In the genomic region with DNA sequence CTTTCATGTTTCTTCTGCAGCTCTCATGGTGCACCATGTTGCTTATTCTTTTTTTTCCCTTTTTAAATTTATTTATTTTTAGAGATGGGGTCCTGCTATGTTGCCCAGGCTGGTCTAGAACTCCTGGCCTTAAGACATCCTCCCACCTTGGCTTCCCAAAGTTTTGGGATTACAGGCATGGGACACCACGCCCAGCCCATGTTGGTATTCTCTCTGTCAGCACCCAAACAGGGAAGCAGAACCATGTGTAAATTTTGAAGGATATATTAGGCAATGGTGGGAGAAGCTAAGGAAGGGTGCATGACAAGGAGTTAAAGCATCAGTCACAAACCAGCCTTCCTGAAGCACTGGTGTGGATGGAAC, we compare ENCODE assay signal across 29 cellular contexts. TPM values are rescaled to one million over a fixed set of nuclear protein-coding genes. Genes with fewer than 3 reads are reported as not detected.
"Had no signal": no experiment of that assay in that cellular context is flagged by ENCODE, and none has a peak within 500 bp of the region (broad histone marks: within the 10 kb centered on the region; RNA-seq: fewer than 3 reads in every experiment).

No MANE protein-coding gene starts in this region.

- H3K9me3 Mint-ChIP-seq: activated T-cell treated with anti-CD3 and anti-CD28 coated beads, Interleukin-2, amount 50 U/mL, for 72 hours; memory B cell; natural killer cell; T-cell had no signal

- H3K4me1 Mint-ChIP-seq: activated CD4-positive, alpha-beta T cell treated with anti-CD3 and anti-CD28 coated beads for 36 hours; natural killer cell; T-cell had no signal

- H3K36me3 Mint-ChIP-seq: brain; memory B cell; natural killer cell; stimulated activated naive B cell treated with anti-CD40 and anti-IgM and Interleukin-4, amounts not matched to agents 10 μg/mL and 1 μg/mL and 100 μg/mL, for 72 hours; T-cell had no signal

- H3K27ac Mint-ChIP-seq: activated CD4-positive, alpha-beta T cell treated with anti-CD3 and anti-CD28 coated beads for 36 hours; activated naive CD8-positive, alpha-beta T cell; activated T-cell treated with anti-CD3 and anti-CD28 coated beads, Interleukin-2, amount 50 U/mL, for 72 hours; memory B cell; natural killer cell; stimulated activated naive B cell treated with anti-CD40 and anti-IgM and Interleukin-4, amounts not matched to agents 10 μg/mL and 1 μg/mL and 100 μg/mL, for 72 hours; T-cell had no signal

- H3K9me3 ChIP-seq: gastrocnemius medialis, prostate gland, suprapubic skin had no signal

- H3K4me1 ChIP-seq: prostate gland had no signal

- H3K4me3 Mint-ChIP-seq: activated CD4-positive, alpha-beta T cell treated with anti-CD3 and anti-CD28 coated beads for 36 hours; activated naive CD8-positive, alpha-beta T cell; activated T-cell treated with anti-CD3 and anti-CD28 coated beads, Interleukin-2, amount 50 U/mL, for 72 hours; brain; memory B cell; natural killer cell; stimulated activated naive B cell treated with anti-CD40 and anti-IgM and Interleukin-4, amounts not matched to agents 10 μg/mL and 1 μg/mL and 100 μg/mL, for 72 hours; T-cell had no signal

- DNase-seq: activated CD4-positive, alpha-beta T cell treated with anti-CD3 and anti-CD28 coated beads for 36 hours; activated CD4-positive, CD25-positive, alpha-beta regulatory T cell; activated naive CD4-positive, alpha-beta T cell treated with Interleukin-2 at 50 U/mL for 16 hours; activated T-cell treated with anti-CD3 and anti-CD28 coated beads for 4 hours; activated T-cell treated with anti-CD3 and anti-CD28 coated beads, Interleukin-2, amount 50 U/mL, for 72 hours; anterior cingulate cortex; cerebellar nuclear complex; dorsolateral prefrontal cortex; effector memory CD4-positive, alpha-beta T cell; gastrocnemius medialis; glutamatergic neuron; islet precursor cell; natural killer cell; retina; stimulated activated CD4-positive, alpha-beta T cell treated with anti-CD3 and anti-CD28 coated beads, Interleukin-15, amount 100 ng/mL, for 24 hours; stimulated activated CD4-positive, alpha-beta T cell treated with anti-CD3 and anti-CD28 coated beads, Interleukin-2, amount 100 ng/mL, for 24 hours; stimulated activated naive B cell treated with anti-CD40 and anti-IgM and Interleukin-4, amounts not matched to agents 10 μg/mL and 1 μg/mL and 100 μg/mL, for 72 hours; T-cell; trophoblast cell had no signal

- H3K4me3 ChIP-seq: cardiac muscle cell, coronary artery, dorsolateral prefrontal cortex, gastrocnemius medialis, hepatocyte, prostate gland, suprapubic skin had no signal

- H3K27ac ChIP-seq: cardiac muscle cell, dorsolateral prefrontal cortex, prostate gland, suprapubic skin had no signal

- ATAC-seq: activated CD4-positive, alpha-beta T cell treated with anti-CD3 and anti-CD28 coated beads for 36 hours; activated T-cell treated with anti-CD3 and anti-CD28 coated beads, Interleukin-2, amount 50 U/mL, for 72 hours; gastrocnemius medialis; natural killer cell; stimulated activated naive B cell treated with anti-CD40 and anti-IgM and Interleukin-4, amounts not matched to agents 10 μg/mL and 1 μg/mL and 100 μg/mL, for 72 hours; T-cell had no signal

- H3K36me3 ChIP-seq: cardiac muscle cell, gastrocnemius medialis, prostate gland, suprapubic skin had no signal

- H3K27me3 Mint-ChIP-seq: activated naive CD8-positive, alpha-beta T cell; memory B cell; stimulated activated naive B cell treated with anti-CD40 and anti-IgM and Interleukin-4, amounts not matched to agents 10 μg/mL and 1 μg/mL and 100 μg/mL, for 72 hours had no signal

- H3K27me3 ChIP-seq: cardiac muscle cell, dorsolateral prefrontal cortex, gastrocnemius medialis, hepatocyte, suprapubic skin had no signal

- FAIRE-seq: urothelium cell line had no signal

RNA-seq across cellular contexts. Expression of a gene that starts 39.6 kb away (rescaled TPM):
- total RNA-seq: natural killer cell; T-helper 2 cell treated with Interferon-gamma antibody and Interleukin-4, amounts not matched to agents 100 ng/mL and 5 ng/mL, for 36 hours had no signal
